ENCODE assay signal across 6 cellular contexts in the genomic region with DNA sequence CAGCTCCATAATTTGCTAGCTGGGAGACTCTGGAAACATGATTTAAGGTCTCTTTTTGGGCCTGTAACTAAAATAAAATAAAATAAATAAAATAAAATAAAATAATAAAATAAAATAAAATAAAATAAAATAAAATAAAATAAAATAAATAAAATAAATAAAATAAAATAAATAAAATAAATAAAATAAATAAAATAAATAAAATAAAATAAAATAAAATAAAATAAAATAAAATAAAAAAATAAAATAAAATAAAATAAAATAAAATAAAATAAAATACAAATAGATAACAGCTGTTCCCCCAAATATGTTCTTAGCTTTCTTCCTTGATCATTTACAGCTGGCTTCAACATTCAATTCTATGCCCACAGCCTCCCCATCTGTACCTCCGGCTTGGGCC.
DNase-seq lines count a peak whose midpoint lies in the region; ATAC-seq, FAIRE-seq and TF ChIP-seq lines count a peak whose summit lies in the region.
"Not testable (repeated sequence)": the region's sequence is repeated elsewhere in the genome, so short reads cannot be mapped to it uniquely, and the experiment has no call there.

No MANE protein-coding gene starts in this region.

- H3K36me3 ChIP-seq in GM23338 (ENCODE audit: insufficient read depth); H1 (ENCODE audit: control insufficient read depth in 2 of 4, insufficient read depth in 4 of 4, low read length in 3 of 4); kidney (ENCODE audit: control insufficient read depth in 1 of 2, insufficient read depth in 2 of 2, low read length in 2 of 2): not testable (repeated sequence)

- CTCF ChIA-PET in H1 (lab: Charles Lee; ENCODE audit: partially characterized antibody), result interaction anchor here (0.6 to 2.7 kb wide), 5 partner anchors 10 to 1812 kb away, joined by 3 to 8 read pairs (median 4); no protein-coding TSS in a partner anchor

- not testable (repeated sequence) for H3K9me3 ChIP-seq in H1 (ENCODE audit: insufficient read depth in 2 of 2, low read depth in 1 of 2, low read length in 1 of 2); kidney (ENCODE audit: control insufficient read depth in 1 of 2, low read length in 2 of 2)

- H2BK5ac ChIP-seq in H1 (ENCODE audit: low read depth, low read length), result not testable (repeated sequence)

- peaks cover 13% of the 10 kb centered on the region; the same call in 2 of the 3 replicates for H3K36me3 Mint-ChIP-seq in GM23338 (ENCODE audit: low read depth)
- not testable (repeated sequence) for H3K36me3 Mint-ChIP-seq in nephron (ENCODE audit: low read depth)

- not testable (repeated sequence) for H3K9me3 Mint-ChIP-seq in GM23338, nephron

- H3F3A ChIP-seq in GM23338 (replicated peaks; ENCODE audit: low read depth), result not testable (repeated sequence)

- H3K4me3 Mint-ChIP-seq in GM23338, nephron: not testable (repeated sequence)

- H3K56ac ChIP-seq in H1 (replicated peaks; ENCODE audit: insufficient read length, low read depth, low read length), result not testable (repeated sequence)

- H4K91ac ChIP-seq in H1 (replicated peaks; ENCODE audit: insufficient read length, low read length), result not testable (repeated sequence)

- H3K23ac ChIP-seq in H1 (ENCODE audit: insufficient read length), result not testable (repeated sequence)

- H2BK20ac ChIP-seq in H1 (ENCODE audit: low read length), result not testable (repeated sequence)

- H3K4me3 ChIP-seq in GM23338; H1 (ENCODE audit: extremely low read depth in 1 of 4, insufficient read depth in 2 of 4, low read depth in 3 of 4, low read length in 4 of 4); kidney (ENCODE audit: low read length in 2 of 2): not testable (repeated sequence)

- not testable (repeated sequence) for H3K4me1 ChIP-seq in GM23338 (ENCODE audit: insufficient read depth); H1 (replicated peaks in 1 of 4; ENCODE audit: control insufficient read depth in 3 of 4, insufficient read depth in 4 of 4, low read length in 3 of 4)
- H3K4me1 ChIP-seq in kidney (ENCODE audit: control insufficient read depth in 1 of 2, insufficient read depth in 1 of 2, low read depth in 1 of 2, low read length in 2 of 2), result peaks cover 0 to 12% of the 10 kb centered on the region in 2 donors

- FAIRE-seq in A204.1 (lab: Jason Lieb, UNC) (peak; percentile 90), kidney (lab: Jason Lieb, UNC) (peak; percentile 11)
- not testable (repeated sequence) for FAIRE-seq in H1 (lab: Jason Lieb, UNC)

- not testable (repeated sequence) for TF ChIP-seq POLR2A in H1 (IDR thresholded peaks at IDR 0.05; ENCODE audit: control extremely low read depth in 1 of 2, low read depth in 2 of 2, low read length in 2 of 2)

- H2AK5ac ChIP-seq in H1 (ENCODE audit: low read depth, low read length), result not testable (repeated sequence)

- peak overlapping the region; percentile 7; the same call in 1 of the 2 replicates for H3K27ac Mint-ChIP-seq in GM23338
- peak overlapping the region; percentile 74 to 83 (median 83) for H3K27ac Mint-ChIP-seq in nephron

- TF ChIP-seq EP300 in H1 (IDR thresholded peaks at IDR 0.05; ENCODE audit: borderline replicate concordance in 1 of 2, low read depth in 2 of 2, low read length in 2 of 2), result not testable (repeated sequence)

- not testable (repeated sequence) for H3K4me2 ChIP-seq in GM23338; H1 (ENCODE audit: insufficient read depth in 1 of 2, low read depth in 2 of 2, low read length in 2 of 2)

- not testable (repeated sequence) for H3K79me1 ChIP-seq in H1 (ENCODE audit: low read depth, low read length)

- H3K27me3 Mint-ChIP-seq in GM23338 (ENCODE audit: insufficient read depth, low read depth, poor library complexity), result peaks cover 10% of the 10 kb centered on the region
- not testable (repeated sequence) for H3K27me3 Mint-ChIP-seq in nephron (ENCODE audit: low read depth)

- not testable (repeated sequence) for H2BK15ac ChIP-seq in H1 (ENCODE audit: low read length)

- H2BK12ac ChIP-seq in H1 (ENCODE audit: low read depth, low read length), result not testable (repeated sequence)

- not testable (repeated sequence) for H3K9me2 ChIP-seq in GM23338 (ENCODE audit: insufficient read depth)

- H3K27me3 ChIP-seq in GM23338 (ENCODE audit: insufficient read depth); H1 (replicated peaks in 1 of 4; ENCODE audit: control insufficient read depth in 3 of 4, extremely low read depth in 1 of 4, insufficient read depth in 3 of 4, low read length in 3 of 4): not testable (repeated sequence)

- not testable (repeated sequence) for H2BK120ac ChIP-seq in H1 (replicated peaks; ENCODE audit: low read depth, low read length)

- not testable (repeated sequence) for H4K5ac ChIP-seq in H1 (ENCODE audit: insufficient read length, low read depth, low read length)

- H3K4ac ChIP-seq in H1 (replicated peaks; ENCODE audit: insufficient read length, low read depth, low read length), result not testable (repeated sequence)

- H3K27ac ChIP-seq in GM23338 (ENCODE audit: low read depth); H1 (ENCODE audit: low read depth, low read length): not testable (repeated sequence)
- H3K27ac ChIP-seq in angular gyrus (ENCODE audit: low read depth, low read length), result peak overlapping the region; percentile 71
- peak overlapping the region in 1 of 2 donors; percentile 56 for H3K27ac ChIP-seq in kidney (ENCODE audit: low read depth in 2 of 2, low read length in 2 of 2)

- not testable (repeated sequence) for ATAC-seq in GM23338

- peaks cover 11% of the 10 kb centered on the region for H3K4me1 Mint-ChIP-seq in GM23338
- not testable (repeated sequence) for H3K4me1 Mint-ChIP-seq in nephron

- H3K9ac ChIP-seq in H1 (replicated peaks in 1 of 4; ENCODE audit: extremely low read depth in 1 of 4, low read depth in 3 of 4, low read length in 3 of 4); kidney (ENCODE audit: low read length in 2 of 2): not testable (repeated sequence)

- 95% methylated on average over 1 of the region's 1 CpG; no CpG with 5 or more reads in 1 of the 2 experiments for WGBS in H1 (ENCODE audit: extremely low coverage in 1 of 2, insufficient coverage in 1 of 2, insufficient read length in 1 of 2, insufficient replicate concordance in 2 of 2, low coverage in 1 of 2, low lambda C conversion rate in 2 of 2, missing lambda C conversion rate in 1 of 2), 2 experiments

- POLR2A ChIA-PET in H1 (lab: Charles Lee; ENCODE audit: partially characterized antibody), result interaction anchor here (1.2 to 1.3 kb wide), 2 partner anchors 130 to 171 kb away, joined by 3 to 5 read pairs; partner anchors contain the start of genes EEF1B2 and NDUFS1

- not testable (repeated sequence) for H3K18ac ChIP-seq in H1 (ENCODE audit: extremely low read depth, low read length)

- intact Hi-C loops in kidney (cut with DNase I), result not testable (repeated sequence)

- not testable (repeated sequence) for TF ChIP-seq CTCF in GM23338 (conservative IDR thresholded peaks at IDR 0.05; ENCODE audit: low read depth in 2 of 2); H1 (IDR thresholded peaks at IDR 0.05; ENCODE audit: control extremely low read depth in 1 of 3, insufficient read depth in 1 of 3, low read depth in 1 of 3, low read length in 3 of 3); kidney (IDR thresholded peaks at IDR 0.05; ENCODE audit: borderline replicate concordance, extremely low read depth, insufficient read depth); nephron (IDR thresholded peaks at IDR 0.05; ENCODE audit: unreplicated experiment in 3 of 3)

- TF ChIP-seq RAD21 in H1 (IDR thresholded peaks at IDR 0.05 in 1 of 2, conservative IDR thresholded peaks at IDR 0.05 in 1 of 2; ENCODE audit: low read depth in 2 of 2, low read length in 2 of 2), result not testable (repeated sequence)

- not testable (repeated sequence) for H2AFZ ChIP-seq in GM23338; H1 (ENCODE audit: low read length)

- not testable (repeated sequence) for H3K79me2 ChIP-seq in GM23338 (replicated peaks; ENCODE audit: insufficient read depth); H1 (ENCODE audit: control insufficient read depth in 1 of 2, insufficient read depth in 2 of 2, low read length in 2 of 2)

- H4K8ac ChIP-seq in H1 (ENCODE audit: extremely low read depth, insufficient read depth, low read length), result peak overlapping the region; percentile 41; the same call in 1 of the 2 replicates

- H3K23me2 ChIP-seq in H1 (ENCODE audit: low read depth, low read length), result not testable (repeated sequence)

- not testable (repeated sequence) for H3K14ac ChIP-seq in H1 (ENCODE audit: insufficient read length)

- H4K20me1 ChIP-seq in GM23338 (replicated peaks; ENCODE audit: insufficient read depth); H1 (replicated peaks in 1 of 2; ENCODE audit: control insufficient read depth in 1 of 2, insufficient read depth in 2 of 2, low read length in 2 of 2): not testable (repeated sequence)

- not testable (repeated sequence) for DNase-seq in GM23338 (ENCODE audit: low spot score); H1 (ENCODE audit: low read depth in 1 of 2, low spot score in 2 of 2); kidney
